In genomic region chr1:74689800-74690696, GRCh38 we compare ENCODE assay signal across 9 cellular contexts. TPM values are rescaled to one million over a fixed set of nuclear protein-coding genes. Genes with fewer than 3 reads are reported as not detected.
DNase-seq lines count a peak whose midpoint lies in the region; ATAC-seq and TF ChIP-seq lines count a peak whose summit lies in the region.
"Had no signal": no experiment of that assay in that cellular context is flagged by ENCODE, and none has a peak within 500 bp of the region (broad histone marks: within the 10 kb centered on the region; RNA-seq: fewer than 3 reads in every experiment).

No MANE protein-coding gene starts in this region.

- no peak for TF ChIP-seq POLR2A in sigmoid colon (IDR thresholded peaks at IDR 0.05)

- H3K9me3 ChIP-seq in left ventricle myocardium inferior (replicated peaks) (no peaks in the 10 kb centered on the region), sigmoid colon (no peaks in the 10 kb centered on the region)

- H3K4me3 ChIP-seq in left ventricle myocardium inferior = no peak overlapping the region
- no peak overlapping the region for H3K4me3 ChIP-seq in sigmoid colon

- H3K36me3 Mint-ChIP-seq in Calu3 (ENCODE audit: insufficient read depth, unreplicated experiment) = no peaks in the 10 kb centered on the region
- H3K36me3 Mint-ChIP-seq in activated naive CD4-positive, alpha-beta T cell treated with anti-CD3 and anti-CD28 coated beads for 36 hours (ENCODE audit: low read depth) = no peaks in the 10 kb centered on the region
- H3K36me3 Mint-ChIP-seq: activated naive CD4-positive, alpha-beta T cell treated with anti-CD3 and anti-CD28 coated beads, Interleukin-2, amount 50 U/mL, for 24 hours had no signal

- peak overlapping the region; percentile 34 for H3K27ac Mint-ChIP-seq in Calu3 (ENCODE audit: unreplicated experiment)
- H3K27ac Mint-ChIP-seq in activated naive CD4-positive, alpha-beta T cell treated with anti-CD3 and anti-CD28 coated beads for 36 hours = no peak overlapping the region
- H3K27ac Mint-ChIP-seq: activated naive CD4-positive, alpha-beta T cell treated with anti-CD3 and anti-CD28 coated beads, Interleukin-2, amount 50 U/mL, for 24 hours had no signal

- peaks cover 11% of the 10 kb centered on the region for H3K4me1 Mint-ChIP-seq in Calu3 (ENCODE audit: low read depth, unreplicated experiment)
- peaks cover 2% of the 10 kb centered on the region for H3K4me1 Mint-ChIP-seq in activated naive CD4-positive, alpha-beta T cell treated with anti-CD3 and anti-CD28 coated beads for 36 hours (ENCODE audit: low read depth)
- H3K4me1 Mint-ChIP-seq: activated naive CD4-positive, alpha-beta T cell treated with anti-CD3 and anti-CD28 coated beads, Interleukin-2, amount 50 U/mL, for 24 hours had no signal

- H3K27me3 ChIP-seq in left ventricle myocardium inferior (ENCODE audit: low read depth) (no peaks in the 10 kb centered on the region), sigmoid colon (no peaks in the 10 kb centered on the region)

- no peaks in the 10 kb centered on the region for H3K27me3 Mint-ChIP-seq in Calu3 (ENCODE audit: unreplicated experiment)
- no peaks in the 10 kb centered on the region for H3K27me3 Mint-ChIP-seq in activated naive CD4-positive, alpha-beta T cell treated with anti-CD3 and anti-CD28 coated beads for 36 hours (ENCODE audit: low read depth)

- WGBS in sigmoid colon, 2 donors = 9 to 11% methylated on average over 5 of the region's 5 CpGs

- no TSS peak for BruUV-seq in Calu3 (replicated peaks; lab: Mats Ljungman, UMichigan)

- H3K27ac ChIP-seq in left ventricle myocardium inferior (replicated peaks) (no peak overlapping the region), sigmoid colon (no peak overlapping the region)

- no peak for TF ChIP-seq EP300 in sigmoid colon (IDR thresholded peaks at IDR 0.05)

- H3K4me3 Mint-ChIP-seq in Calu3 (ENCODE audit: low read depth, unreplicated experiment) = no peak overlapping the region
- H3K4me3 Mint-ChIP-seq in activated naive CD4-positive, alpha-beta T cell treated with anti-CD3 and anti-CD28 coated beads for 36 hours = no peak overlapping the region
- H3K4me3 Mint-ChIP-seq: activated naive CD4-positive, alpha-beta T cell treated with anti-CD3 and anti-CD28 coated beads, Interleukin-2, amount 50 U/mL, for 24 hours had no signal

- no peaks in the 10 kb centered on the region for H3K9me3 Mint-ChIP-seq in Calu3 (ENCODE audit: low read depth, unreplicated experiment)
- H3K9me3 Mint-ChIP-seq in activated naive CD4-positive, alpha-beta T cell treated with anti-CD3 and anti-CD28 coated beads for 36 hours = no peaks in the 10 kb centered on the region
- H3K9me3 Mint-ChIP-seq: activated naive CD4-positive, alpha-beta T cell treated with anti-CD3 and anti-CD28 coated beads, Interleukin-2, amount 50 U/mL, for 24 hours had no signal

- intact Hi-C loops in Calu3 (cut with micrococcal nuclease; ENCODE audit: unreplicated experiment) = loop anchor here (1.0 to 2.0 kb wide), 4 partner anchors 186 to 849 kb away; no protein-coding TSS in a partner anchor
- intact Hi-C loops in activated naive CD4-positive, alpha-beta T cell treated with anti-CD3 and anti-CD28 coated beads for 36 hours (cut with micrococcal nuclease) = loop anchor here (1.0 to 5.0 kb wide), 2 partner anchors 43 to 688 kb away; partner anchors contain the start of genes CRYZ and TYW3
- intact Hi-C loops in left ventricle myocardium inferior (cut with micrococcal nuclease) = no loop called here
- intact Hi-C loops in sigmoid colon (cut with DNase I) = no loop called here

- CTCF ChIA-PET in Calu3 (lab: Charles Lee) = interaction anchor here (0.6 to 1.7 kb wide), 3 partner anchors 37 to 850 kb away, joined by 4 to 8 read pairs (median 4); no protein-coding TSS in a partner anchor
- CTCF ChIA-PET in activated naive CD4-positive, alpha-beta T cell treated with anti-CD3 and anti-CD28 coated beads for 36 hours (lab: Charles Lee) = interaction anchor here (0.6 to 3.5 kb wide), 19 partner anchors 11 to 222 kb away, joined by 3 to 25 read pairs (median 4); partner anchors contain the start of genes CRYZ and TYW3

- peak; percentile 61 for DNase-seq in Calu3
- DNase-seq in HK-2 (ENCODE audit: unreplicated experiment) = peak; percentile 23
- peak; percentile 37 for DNase-seq in NCI-H82 treated with DMSO at 0.1 percent for 48 hours (lab: John Stamatoyannopoulos, UW; ENCODE audit: unreplicated experiment)
- DNase-seq in activated naive CD4-positive, alpha-beta T cell treated with anti-CD3 and anti-CD28 coated beads for 36 hours = peak; percentile 58
- DNase-seq in left ventricle myocardium inferior = no peak
- no peak for DNase-seq in sigmoid colon

- peak; percentile 63 for ATAC-seq in GM19023 (IDR thresholded peaks at IDR 0.05; ENCODE audit: unreplicated experiment)
- no peak for ATAC-seq in HG03439 (IDR thresholded peaks at IDR 0.05; ENCODE audit: unreplicated experiment)

- H3K4me1 ChIP-seq in left ventricle myocardium inferior (no peaks in the 10 kb centered on the region), sigmoid colon (no peaks in the 10 kb centered on the region)

- TF ChIP-seq CTCF in Calu3 (IDR thresholded peaks at IDR 0.05; ENCODE audit: unreplicated experiment) = peak; percentile 63
- TF ChIP-seq CTCF in left ventricle myocardium inferior (IDR thresholded peaks at IDR 0.05; ENCODE audit: borderline replicate concordance) = peak; percentile 86
- peak; percentile 33 to 81 (median 62) for TF ChIP-seq CTCF in sigmoid colon (IDR thresholded peaks at IDR 0.05)

- H3K36me3 ChIP-seq in left ventricle myocardium inferior (no peaks in the 10 kb centered on the region), sigmoid colon (no peaks in the 10 kb centered on the region)

RNA-seq across cellular contexts. Expression of gene ERICH3, which starts 16.5 kb away (rescaled TPM):
- 0.15 and 0.35 TPM in 2 replicates for total RNA-seq in Calu3 (2022)
- total RNA-seq in activated naive CD4-positive, alpha-beta T cell treated with anti-CD3 and anti-CD28 coated beads for 36 hours = not detected
- not detected for total RNA-seq in left ventricle myocardium inferior
- total RNA-seq in sigmoid colon = under 1 TPM; 0.14 to 0.55 (median 0.26) TPM
- under 1 TPM in 1 of 3 donors, not detected in 2; 0.26 TPM for polyA plus RNA-seq in sigmoid colon

RNA-seq across cellular contexts. Expression of gene CRYZ, which starts 42.8 kb away (rescaled TPM):
- total RNA-seq in Calu3 (2022) (132 and 143 TPM in 2 replicates), left ventricle myocardium inferior (35.3 TPM), sigmoid colon (10 to 100 TPM; 25.1 to 43.2 (median 34.8) TPM)
- total RNA-seq in activated naive CD4-positive, alpha-beta T cell treated with anti-CD3 and anti-CD28 coated beads for 36 hours = 10 to 100 TPM in 1 of 2 experiments, 1 to 10 TPM in 1; 8.1 to 11.3 TPM
- 10 to 100 TPM; 10.4 to 25.2 (median 14.1) TPM for polyA plus RNA-seq in sigmoid colon

RNA-seq across cellular contexts. Expression of gene TYW3, which starts 42.9 kb away (rescaled TPM):
- total RNA-seq in Calu3 (2022) = 29.1 and 31.3 TPM in 2 replicates
- total RNA-seq in activated naive CD4-positive, alpha-beta T cell treated with anti-CD3 and anti-CD28 coated beads for 36 hours = 10 to 100 TPM; 27.9 to 30.9 TPM
- 20.9 TPM for total RNA-seq in left ventricle myocardium inferior
- 10 to 100 TPM; 21.6 to 31.7 (median 24.8) TPM for total RNA-seq in sigmoid colon
- polyA plus RNA-seq in sigmoid colon = 10 to 100 TPM in 1 of 3 donors, 1 to 10 TPM in 2; 7.6 to 10.8 (median 8.4) TPM

Comparison
In these comparisons a context has a peak if more than half of its experiments do, and no peak if none do; other contexts are left out.
1. DNase-seq: peak in Calu3 (single experiment), HK-2 (single experiment), NCI-H82 treated with DMSO at 0.1 percent for 48 hours (single experiment) and activated naive CD4-positive, alpha-beta T cell treated with anti-CD3 and anti-CD28 coated beads for 36 hours (single experiment); none in left ventricle myocardium inferior (single experiment) and sigmoid colon (single experiment).
2. intact Hi-C loops: an anchor here in Calu3 (1.0 to 2.0 kb wide) and activated naive CD4-positive, alpha-beta T cell treated with anti-CD3 and anti-CD28 coated beads for 36 hours (1.0 to 5.0 kb wide); none called in left ventricle myocardium inferior and sigmoid colon.
3. Peak in every context shown above with its lines, with median percentiles within 50 percentile points of each other: CTCF ChIP-seq.